ENCODE assay signal across 1 cellular context in the genomic region with DNA sequence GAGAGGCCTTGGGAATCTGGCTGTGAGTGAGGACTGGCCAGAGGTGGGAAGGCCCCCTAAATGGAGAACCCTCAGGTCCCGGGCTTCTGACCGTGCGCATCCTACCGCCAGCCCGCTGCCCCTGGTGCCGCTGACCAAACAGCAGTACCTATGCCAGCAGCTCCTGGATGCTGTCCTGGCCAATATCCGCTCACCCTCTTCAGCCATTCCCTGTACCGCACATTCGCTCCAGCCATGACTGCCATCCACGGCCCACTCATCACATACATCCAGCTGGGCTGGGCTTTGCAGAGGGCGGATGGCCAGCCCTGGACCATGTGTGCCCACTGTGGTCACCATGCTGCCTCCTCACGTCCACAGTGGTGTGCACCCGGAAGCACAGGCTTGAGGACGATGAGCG.
TF ChIP-seq lines count a peak whose summit lies in the region.

No MANE protein-coding gene starts in this region.

TF ChIP-seq in HepG2, 621 proteins besides CTCF, POLR2A, EP300 and RAD21:
- TF ChIP-seq, protein P1, sequence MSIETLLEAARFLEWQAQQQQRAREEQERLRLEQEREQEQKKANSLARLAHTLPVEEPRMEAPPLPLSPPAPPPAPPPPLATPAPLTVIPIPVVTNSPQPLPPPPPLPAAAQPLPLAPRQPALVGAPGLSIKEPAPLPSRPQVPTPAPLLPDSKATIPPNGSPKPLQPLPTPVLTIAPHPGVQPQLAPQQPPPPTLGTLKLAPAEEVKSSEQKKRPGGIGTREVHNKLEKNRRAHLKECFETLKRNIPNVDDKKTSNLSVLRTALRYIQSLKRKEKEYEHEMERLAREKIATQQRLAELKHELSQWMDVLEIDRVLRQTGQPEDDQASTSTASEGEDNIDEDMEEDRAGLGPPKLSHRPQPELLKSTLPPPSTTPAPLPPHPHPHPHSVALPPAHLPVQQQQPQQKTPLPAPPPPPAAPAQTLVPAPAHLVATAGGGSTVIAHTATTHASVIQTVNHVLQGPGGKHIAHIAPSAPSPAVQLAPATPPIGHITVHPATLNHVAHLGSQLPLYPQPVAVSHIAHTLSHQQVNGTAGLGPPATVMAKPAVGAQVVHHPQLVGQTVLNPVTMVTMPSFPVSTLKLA (IDR thresholded peaks at IDR 0.05) = 0 out of 2 replicates have a peak, but pooled peaks have one; percentile 4
